In genomic region chr6:142810952-142811514, GRCh38 we compare ENCODE assay signal across 11 cellular contexts.
A peak's percentile ranks its signal among the peaks of the same experiment; 100 is the strongest.
DNase-seq lines count a peak whose midpoint lies in the region; TF ChIP-seq lines count a peak whose summit lies in the region.
"Had no signal": no experiment of that assay in that cellular context is flagged by ENCODE, and none has a peak within 500 bp of the region (broad histone marks: within the 10 kb centered on the region; RNA-seq: fewer than 3 reads in every experiment).

No MANE protein-coding gene starts in this region.

- no peak for TF ChIP-seq CTCF in CD14-positive monocyte (IDR thresholded peaks at IDR 0.05)

- no peak overlapping the region for H3K4me3 Mint-ChIP-seq in CD14-positive monocyte
- H3K4me3 Mint-ChIP-seq: naive B cell had no signal

- peak; percentile 37 for DNase-seq in stimulated activated CD4-positive, alpha-beta T cell treated with anti-CD3 and anti-CD28 coated beads, Interleukin-4, amount 100 ng/mL, for 24 hours
- no peak for DNase-seq in stimulated activated CD4-positive, alpha-beta T cell treated with anti-CD3 and anti-CD28 coated beads, Interleukin-15, amount 100 ng/mL, for 24 hours
- DNase-seq in NCI-H2227 treated with DMSO at 0.1 percent for 48 hours (lab: John Stamatoyannopoulos, UW): peak; percentile 68
- DNase-seq in dermis microvascular lymphatic vessel endothelial cell (ENCODE audit: low read depth in 2 of 2): peak; percentile 52 to 64
- no peak for DNase-seq in CD14-positive monocyte (ENCODE audit: low spot score)
- no peak for DNase-seq in MV-4-11 (lab: John Stamatoyannopoulos, UW)
- no peak for DNase-seq in NK-92 (lab: John Stamatoyannopoulos, UW; ENCODE audit: unreplicated experiment)
- DNase-seq in NCI-H2171 (lab: John Stamatoyannopoulos, UW): no peak
- DNase-seq: naive B cell, NCI-H1092 treated with DMSO at 0.1 percent for 48 hours, spleen had no signal

- H3K4me1 Mint-ChIP-seq in CD14-positive monocyte: no peaks in the 10 kb centered on the region

- intact Hi-C loops in CD14-positive monocyte (cut with micrococcal nuclease): no loop called here

- H3K36me3 Mint-ChIP-seq in CD14-positive monocyte: no peaks in the 10 kb centered on the region

- peaks cover 0 to 2% (median 0%) of the 10 kb centered on the region in 7 donors for H3K9me3 Mint-ChIP-seq in CD14-positive monocyte
- H3K9me3 Mint-ChIP-seq: naive B cell had no signal

- H3K27ac Mint-ChIP-seq in CD14-positive monocyte: no peak overlapping the region

- no peaks in the 10 kb centered on the region for H3K27me3 Mint-ChIP-seq in CD14-positive monocyte (ENCODE audit: low read depth in 3 of 3)
- H3K27me3 Mint-ChIP-seq: naive B cell had no signal

Comparison
In these comparisons a context has a peak if more than half of its experiments do, and no peak if none do; other contexts are left out.
1. DNase-seq: peak in stimulated activated CD4-positive, alpha-beta T cell treated with anti-CD3 and anti-CD28 coated beads, Interleukin-4, amount 100 ng/mL, for 24 hours (single experiment), NCI-H2227 treated with DMSO at 0.1 percent for 48 hours (single experiment) and dermis microvascular lymphatic vessel endothelial cell (2 of 2); none in stimulated activated CD4-positive, alpha-beta T cell treated with anti-CD3 and anti-CD28 coated beads, Interleukin-15, amount 100 ng/mL, for 24 hours (single experiment), CD14-positive monocyte (single experiment), MV-4-11 (single experiment), NK-92 (single experiment) and NCI-H2171 (single experiment).